In the genomic region with DNA sequence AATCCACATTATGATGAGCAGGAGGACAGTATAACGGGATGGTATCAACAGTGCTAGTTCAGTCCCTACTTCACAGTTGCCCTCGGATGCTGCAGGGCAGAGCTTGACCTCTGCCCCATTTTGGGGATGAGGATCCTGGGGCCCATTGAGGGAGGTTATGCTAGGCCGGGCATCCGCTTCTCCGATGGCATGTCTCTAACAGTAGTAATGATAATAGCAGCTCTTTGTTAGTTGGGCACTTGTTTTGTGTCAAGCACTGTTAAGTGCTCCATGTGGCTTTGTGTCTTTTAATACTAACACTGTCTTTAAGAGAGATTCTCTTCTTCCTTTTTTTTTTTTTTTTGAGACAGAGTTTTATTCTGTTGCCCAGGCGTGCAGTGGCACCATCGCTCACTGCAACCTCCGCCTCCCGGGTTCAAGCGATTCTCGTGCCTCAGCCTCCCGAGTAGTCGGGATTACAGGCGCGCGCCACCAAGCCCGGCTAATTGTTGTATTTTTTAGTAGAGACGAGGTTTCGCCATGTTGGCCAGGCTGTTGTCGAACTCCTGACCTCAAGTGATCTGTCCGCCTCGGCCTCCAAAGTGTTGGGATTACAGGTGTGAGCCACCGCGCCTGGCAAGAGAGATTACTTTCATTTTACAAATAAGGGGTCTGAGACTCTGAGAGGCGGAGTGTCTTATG, we compare ENCODE assay signal across 1 cellular context.
TF ChIP-seq lines count a peak whose summit lies in the region.

No MANE protein-coding gene starts in this region.

TF ChIP-seq in HepG2, 621 proteins besides CTCF, POLR2A, EP300 and RAD21 (continued from another document):
- TF ChIP-seq, protein P1, sequence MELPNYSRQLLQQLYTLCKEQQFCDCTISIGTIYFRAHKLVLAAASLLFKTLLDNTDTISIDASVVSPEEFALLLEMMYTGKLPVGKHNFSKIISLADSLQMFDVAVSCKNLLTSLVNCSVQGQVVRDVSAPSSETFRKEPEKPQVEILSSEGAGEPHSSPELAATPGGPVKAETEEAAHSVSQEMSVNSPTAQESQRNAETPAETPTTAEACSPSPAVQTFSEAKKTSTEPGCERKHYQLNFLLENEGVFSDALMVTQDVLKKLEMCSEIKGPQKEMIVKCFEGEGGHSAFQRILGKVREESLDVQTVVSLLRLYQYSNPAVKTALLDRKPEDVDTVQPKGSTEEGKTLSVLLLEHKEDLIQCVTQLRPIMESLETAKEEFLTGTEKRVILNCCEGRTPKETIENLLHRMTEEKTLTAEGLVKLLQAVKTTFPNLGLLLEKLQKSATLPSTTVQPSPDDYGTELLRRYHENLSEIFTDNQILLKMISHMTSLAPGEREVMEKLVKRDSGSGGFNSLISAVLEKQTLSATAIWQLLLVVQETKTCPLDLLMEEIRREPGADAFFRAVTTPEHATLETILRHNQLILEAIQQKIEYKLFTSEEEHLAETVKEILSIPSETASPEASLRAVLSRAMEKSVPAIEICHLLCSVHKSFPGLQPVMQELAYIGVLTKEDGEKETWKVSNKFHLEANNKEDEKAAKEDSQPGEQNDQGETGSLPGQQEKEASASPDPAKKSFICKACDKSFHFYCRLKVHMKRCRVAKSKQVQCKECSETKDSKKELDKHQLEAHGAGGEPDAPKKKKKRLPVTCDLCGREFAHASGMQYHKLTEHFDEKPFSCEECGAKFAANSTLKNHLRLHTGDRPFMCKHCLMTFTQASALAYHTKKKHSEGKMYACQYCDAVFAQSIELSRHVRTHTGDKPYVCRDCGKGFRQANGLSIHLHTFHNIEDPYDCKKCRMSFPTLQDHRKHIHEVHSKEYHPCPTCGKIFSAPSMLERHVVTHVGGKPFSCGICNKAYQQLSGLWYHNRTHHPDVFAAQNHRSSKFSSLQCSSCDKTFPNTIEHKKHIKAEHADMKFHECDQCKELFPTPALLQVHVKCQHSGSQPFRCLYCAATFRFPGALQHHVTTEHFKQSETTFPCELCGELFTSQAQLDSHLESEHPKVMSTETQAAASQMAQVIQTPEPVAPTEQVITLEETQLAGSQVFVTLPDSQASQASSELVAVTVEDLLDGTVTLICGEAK (IDR thresholded peaks at IDR 0.05) = no peak
- TF ChIP-seq, protein P1 (CRISPR knock-in tag; IDR thresholded peaks at IDR 0.05) = no peak
- TF ChIP-seq ZNF138 (CRISPR knock-in tag; IDR thresholded peaks at IDR 0.05; ENCODE audit: low read depth) (no peak; the same call in 1 of the 2 replicates), ZSCAN12 (CRISPR knock-in tag; IDR thresholded peaks at IDR 0.05) (no peak), SOX5 (CRISPR knock-in tag; IDR thresholded peaks at IDR 0.05; ENCODE audit: borderline replicate concordance) (no peak), CBX1 (IDR thresholded peaks at IDR 0.05; ENCODE audit: low read depth) (no peak), ZBTB3 (CRISPR knock-in tag; IDR thresholded peaks at IDR 0.05; ENCODE audit: borderline replicate concordance, low read depth) (0 out of 2 replicates have a peak, but pooled peaks have one; percentile 40), SNAI1 (CRISPR knock-in tag; IDR thresholded peaks at IDR 0.05; ENCODE audit: borderline replicate concordance) (no peak), ZBTB42 (CRISPR knock-in tag; IDR thresholded peaks at IDR 0.05) (no peak), ZNF749 (CRISPR knock-in tag; IDR thresholded peaks at IDR 0.05; ENCODE audit: borderline replicate concordance) (no peak), ZNF773 (CRISPR knock-in tag; IDR thresholded peaks at IDR 0.05; ENCODE audit: borderline replicate concordance) (no peak), CHD2 (IDR thresholded peaks at IDR 0.05; ENCODE audit: low read depth, low read length) (0 out of 2 replicates have a peak, but pooled peaks have one; percentile 32), MTF2 (CRISPR knock-in tag; IDR thresholded peaks at IDR 0.05; ENCODE audit: borderline replicate concordance) (no peak), SRSF1 (optimal IDR thresholded peaks at IDR 0.05; ENCODE audit: low read depth, low read length) (no peak), NKX3-1 (CRISPR knock-in tag; IDR thresholded peaks at IDR 0.05) (no peak)
- TF ChIP-seq, protein P2, sequence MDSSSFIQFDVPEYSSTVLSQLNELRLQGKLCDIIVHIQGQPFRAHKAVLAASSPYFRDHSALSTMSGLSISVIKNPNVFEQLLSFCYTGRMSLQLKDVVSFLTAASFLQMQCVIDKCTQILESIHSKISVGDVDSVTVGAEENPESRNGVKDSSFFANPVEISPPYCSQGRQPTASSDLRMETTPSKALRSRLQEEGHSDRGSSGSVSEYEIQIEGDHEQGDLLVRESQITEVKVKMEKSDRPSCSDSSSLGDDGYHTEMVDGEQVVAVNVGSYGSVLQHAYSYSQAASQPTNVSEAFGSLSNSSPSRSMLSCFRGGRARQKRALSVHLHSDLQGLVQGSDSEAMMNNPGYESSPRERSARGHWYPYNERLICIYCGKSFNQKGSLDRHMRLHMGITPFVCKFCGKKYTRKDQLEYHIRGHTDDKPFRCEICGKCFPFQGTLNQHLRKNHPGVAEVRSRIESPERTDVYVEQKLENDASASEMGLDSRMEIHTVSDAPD (CRISPR knock-in tag; IDR thresholded peaks at IDR 0.05) = no peak
TF ChIP-seq in HepG2: peak in this region for 36.
